Comparison of ENCODE assay signal across 20 cellular contexts in the genomic region with DNA sequence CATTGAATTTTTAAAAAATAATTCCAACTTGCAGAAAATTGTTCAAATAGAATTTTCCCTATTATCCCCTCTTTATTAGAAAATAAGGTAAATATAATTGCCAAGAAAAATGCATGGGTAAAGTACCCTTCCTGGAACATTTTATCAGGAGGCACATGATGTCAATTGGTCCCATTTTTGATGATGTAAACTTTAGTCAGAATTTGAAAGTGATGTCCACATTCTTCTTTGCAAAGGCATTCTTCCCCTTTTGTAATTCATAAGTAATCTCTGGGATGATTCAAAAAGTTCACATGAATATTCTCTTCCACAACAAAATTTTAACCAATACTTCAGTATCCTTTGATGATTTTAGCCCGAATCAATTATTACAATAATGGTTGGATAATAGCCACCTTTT.
"Had no signal": no experiment of that assay in that cellular context is flagged by ENCODE, and none has a peak within 500 bp of the region (broad histone marks: within the 10 kb centered on the region; RNA-seq: fewer than 3 reads in every experiment).

No MANE protein-coding gene starts in this region.

- DNase-seq: activated CD4-positive, alpha-beta memory T cell treated with anti-CD3 and anti-CD28 coated beads for 36 hours; activated CD4-positive, alpha-beta T cell treated with anti-CD3 and anti-CD28 coated beads for 4 hours; activated CD8-positive, alpha-beta memory T cell treated with anti-CD3 and anti-CD28 coated beads, Interleukin-2, amount 10 ng/mL, durations not matched to agents 7 days and 5 days; activated naive CD4-positive, alpha-beta T cell treated with anti-CD3 and anti-CD28 coated beads for 36 hours; activated T-cell treated with anti-CD3 and anti-CD28 coated beads, Interleukin-2, amount 50 U/mL, for 1 hour; colonic mucosa; gastrocnemius medialis; heart left ventricle; left ventricle myocardium superior; mucosa of descending colon; naive B cell; stimulated activated CD4-positive, alpha-beta T cell treated with anti-CD3 and anti-CD28 coated beads, Interleukin-12 subunit alpha, Interleukin-12 subunit beta, amount 100 ng/mL, for 4 hours; stimulated activated CD4-positive, alpha-beta T cell treated with anti-CD3 and anti-CD28 coated beads, Interleukin-1b, Interleukin-23, amount 100 ng/mL, for 48 hours; stimulated activated CD8-positive, alpha-beta memory T cell treated with anti-CD3 and anti-CD28 coated beads, Interleukin-4, amount 100 ng/mL, for 48 hours; stimulated activated naive CD4-positive, alpha-beta T cell; substantia nigra; SW 1271; T-helper 2 cell; transverse colon had no signal

- H3K4me3 ChIP-seq: colonic mucosa, gastrocnemius medialis, heart left ventricle, mucosa of descending colon, transverse colon, vagina had no signal

- H3K27ac ChIP-seq: colonic mucosa, gastrocnemius medialis, heart left ventricle, transverse colon, vagina had no signal
